Comparison of ENCODE assay signal across 14 cellular contexts in genomic region chr16:87918314-87918713, GRCh38. TPM values are rescaled to one million over a fixed set of nuclear protein-coding genes. Genes with fewer than 3 reads are reported as not detected.
DNase-seq lines count a peak whose midpoint lies in the region; ATAC-seq, FAIRE-seq and TF ChIP-seq lines count a peak whose summit lies in the region.
"Had no signal": no experiment of that assay in that cellular context is flagged by ENCODE, and none has a peak within 500 bp of the region (broad histone marks: within the 10 kb centered on the region; RNA-seq: fewer than 3 reads in every experiment).

No MANE protein-coding gene starts in this region.

- no peak for FAIRE-seq in H1 (lab: Jason Lieb, UNC)

- H2BK20ac ChIP-seq in H1 (ENCODE audit: low read length): no peak overlapping the region

- ATAC-seq in HG03159 (IDR thresholded peaks at IDR 0.05; ENCODE audit: unreplicated experiment): no peak
- ATAC-seq: left lobe of liver had no signal

- no peak overlapping the region for H2BK5ac ChIP-seq in H1 (ENCODE audit: low read depth, low read length)

- 0 out of 2 replicates have a peak overlapping the region, but pooled peaks have one; percentile 18 for H2AFZ ChIP-seq in H1 (ENCODE audit: low read length)

- H3K36me3 ChIP-seq in H1 (ENCODE audit: control insufficient read depth in 2 of 4, insufficient read depth in 4 of 4, low read length in 3 of 4): no peaks in the 10 kb centered on the region

- no peak overlapping the region for H2BK12ac ChIP-seq in H1 (ENCODE audit: low read depth, low read length)

- no peak overlapping the region for H4K91ac ChIP-seq in H1 (replicated peaks; ENCODE audit: insufficient read length, low read length)

- CTCF ChIA-PET in H1 (lab: Charles Lee; ENCODE audit: partially characterized antibody): interaction anchor here (0.6 to 1.8 kb wide), 7 partner anchors 8 to 184 kb away, joined by 3 to 7 read pairs (median 4); no protein-coding TSS in a partner anchor

- no peak overlapping the region for H3K23ac ChIP-seq in H1 (ENCODE audit: insufficient read length)

- WGBS in H1 (ENCODE audit: extremely low coverage in 1 of 2, insufficient coverage in 1 of 2, insufficient read length in 1 of 2, insufficient replicate concordance in 2 of 2, low coverage in 1 of 2, low lambda C conversion rate in 2 of 2, missing lambda C conversion rate in 1 of 2), 2 experiments: 89% methylated on average over 7 of the region's 15 CpGs; no CpG with 5 or more reads in 1 of the 2 experiments

- no peak overlapping the region for H2BK15ac ChIP-seq in H1 (ENCODE audit: low read length)

- H4K8ac ChIP-seq in H1 (ENCODE audit: extremely low read depth, insufficient read depth, low read length): no peak overlapping the region

- peak overlapping the region; percentile 4 for H3K4me3 ChIP-seq in AG09309 (ENCODE audit: control insufficient read depth, low read depth, low read length)
- H3K4me3 ChIP-seq in HFF-Myc (replicated peaks; ENCODE audit: low read depth, low read length): 0 out of 2 replicates have a peak overlapping the region, but pooled peaks have one; percentile 4
- no peak overlapping the region for H3K4me3 ChIP-seq in H1 (ENCODE audit: extremely low read depth in 1 of 4, insufficient read depth in 2 of 4, low read depth in 3 of 4, low read length in 4 of 4)

- H3K14ac ChIP-seq in H1 (ENCODE audit: insufficient read length): no peak overlapping the region

- no peak for TF ChIP-seq RAD21 in H1 (IDR thresholded peaks at IDR 0.05 in 1 of 2, conservative IDR thresholded peaks at IDR 0.05 in 1 of 2; ENCODE audit: low read depth in 2 of 2, low read length in 2 of 2)

- H3K4ac ChIP-seq in H1 (replicated peaks; ENCODE audit: insufficient read length, low read depth, low read length): no peak overlapping the region

- no peaks in the 10 kb centered on the region for H3K79me2 ChIP-seq in H1 (ENCODE audit: control insufficient read depth in 1 of 2, insufficient read depth in 2 of 2, low read length in 2 of 2)

- H3K27ac ChIP-seq in H1 (ENCODE audit: low read depth, low read length): no peak overlapping the region

- H3K4me2 ChIP-seq in H1 (ENCODE audit: insufficient read depth in 1 of 2, low read depth in 2 of 2, low read length in 2 of 2): no peak overlapping the region

- DNase-seq in AG09309 (ENCODE audit: low read depth) (no peak), HFF-Myc (ENCODE audit: extremely low read depth, low read depth) (no peak), H1 (ENCODE audit: low read depth in 1 of 2, low spot score in 2 of 2) (no peak), posterior vena cava (ENCODE audit: low spot score) (peak; percentile 92), NCI-H345 (lab: John Stamatoyannopoulos, UW) (no peak), GF-D8 (lab: John Stamatoyannopoulos, UW) (no peak)
- DNase-seq in activated CD4-positive, alpha-beta T cell treated with anti-CD3 and anti-CD28 coated beads for 1 hour: no peak
- DNase-seq: activated CD4-positive, alpha-beta T cell treated with anti-CD3 and anti-CD28 coated beads for 48 hours; activated naive CD8-positive, alpha-beta T cell treated with anti-CD3 and anti-CD28 coated beads for 36 hours; NCI-H2081 had no signal

- H4K5ac ChIP-seq in H1 (ENCODE audit: insufficient read length, low read depth, low read length): no peak overlapping the region

- POLR2A ChIA-PET in H1 (lab: Charles Lee; ENCODE audit: partially characterized antibody): no interaction called here

- no peaks in the 10 kb centered on the region for H3K9me3 ChIP-seq in H1 (ENCODE audit: insufficient read depth in 2 of 2, low read depth in 1 of 2, low read length in 1 of 2)

- no peak overlapping the region for H2AK5ac ChIP-seq in H1 (ENCODE audit: low read depth, low read length)

- peaks cover 0 to 3% of the 10 kb centered on the region in 2 experiments for H4K20me1 ChIP-seq in H1 (replicated peaks in 1 of 2; ENCODE audit: control insufficient read depth in 1 of 2, insufficient read depth in 2 of 2, low read length in 2 of 2)

- no peaks in the 10 kb centered on the region for H3K79me1 ChIP-seq in H1 (ENCODE audit: low read depth, low read length)

- H3K18ac ChIP-seq in H1 (ENCODE audit: extremely low read depth, low read length): no peak overlapping the region

- no peak overlapping the region for H3K56ac ChIP-seq in H1 (replicated peaks; ENCODE audit: insufficient read length, low read depth, low read length)

- H3K27me3 ChIP-seq in H1 (replicated peaks in 1 of 4; ENCODE audit: control insufficient read depth in 3 of 4, extremely low read depth in 1 of 4, insufficient read depth in 3 of 4, low read length in 3 of 4): no peaks in the 10 kb centered on the region

- TF ChIP-seq POLR2A in H1 (IDR thresholded peaks at IDR 0.05; ENCODE audit: control extremely low read depth in 1 of 2, low read depth in 2 of 2, low read length in 2 of 2): no peak

- H2BK120ac ChIP-seq in H1 (replicated peaks; ENCODE audit: low read depth, low read length): no peak overlapping the region

- no peak overlapping the region for H3K9ac ChIP-seq in H1 (replicated peaks in 1 of 4; ENCODE audit: extremely low read depth in 1 of 4, low read depth in 3 of 4, low read length in 3 of 4)

- TF ChIP-seq EP300 in H1 (IDR thresholded peaks at IDR 0.05; ENCODE audit: borderline replicate concordance in 1 of 2, low read depth in 2 of 2, low read length in 2 of 2): no peak

- no peaks in the 10 kb centered on the region for H3K23me2 ChIP-seq in H1 (ENCODE audit: low read depth, low read length)

- H3K4me1 ChIP-seq in H1 (replicated peaks in 1 of 4; ENCODE audit: control insufficient read depth in 3 of 4, insufficient read depth in 4 of 4, low read length in 3 of 4): peaks cover 0 to 4% (median 0%) of the 10 kb centered on the region in 4 experiments; a peak in 2 of 7 replicates

- TF ChIP-seq CTCF in AG09309 (IDR thresholded peaks at IDR 0.05; ENCODE audit: control insufficient read depth, insufficient read depth, low read depth, low read length, missing control alignments): no peak
- no peak for TF ChIP-seq CTCF in HFF-Myc (IDR thresholded peaks at IDR 0.05; ENCODE audit: low read depth, low read length, missing control alignments)
- TF ChIP-seq CTCF in H1 (IDR thresholded peaks at IDR 0.05; ENCODE audit: control extremely low read depth in 1 of 3, insufficient read depth in 1 of 3, low read depth in 1 of 3, low read length in 3 of 3): no peak

- intact Hi-C loops in posterior vena cava (cut with DNase I): no loop called here

TF ChIP-seq in H1, 55 proteins besides CTCF, POLR2A, EP300 and RAD21 (continues in another document):
- TF ChIP-seq SIRT6 (IDR thresholded peaks at IDR 0.05; ENCODE audit: low read length) (no peak), SRF (IDR thresholded peaks at IDR 0.05; ENCODE audit: low read depth, low read length) (no peak), CHD2 (IDR thresholded peaks at IDR 0.05; ENCODE audit: low read length) (no peak)

RNA-seq across cellular contexts. Expression of gene CA5A, which starts 18.0 kb away (rescaled TPM):
- not detected in 2 replicates for total RNA-seq in H1 (2021; fragmentation: NEBNext Ultra II Directional; extraction: Animal tissue kit (Norgen Biotek cat#: 25700))
- not detected in 2 replicates for polyA plus RNA-seq in H1 (2011; rRNA removed)
- polyA plus RNA-seq in H1 (2011; cell fraction: cytosol; rRNA removed): not detected
- polyA plus RNA-seq in H1 (2011; cell fraction: nucleus; rRNA removed): not detected
- not detected in 4 replicates for polyA plus RNA-seq in H1 (2012, experiment 1 of 2)
- not detected for polyA plus RNA-seq in H1 (2012, experiment 2 of 2)
- under 0.01 TPM for polyA plus RNA-seq in H1 (2013, experiment 1 of 2)
- not detected for polyA plus RNA-seq in H1 (2013, experiment 2 of 2)
- not detected in 2 replicates for polyA minus RNA-seq in H1 (2011; rRNA and poly(A)+ RNA removed)
- polyA minus RNA-seq in H1 (2011; cell fraction: cytosol; rRNA and poly(A)+ RNA removed): not detected
- polyA minus RNA-seq in H1 (2011; cell fraction: nucleus; rRNA and poly(A)+ RNA removed): not detected
- not detected for total RNA-seq in posterior vena cava
- total RNA-seq: activated naive CD8-positive, alpha-beta T cell treated with anti-CD3 and anti-CD28 coated beads for 36 hours; chondrocyte; Right ventricle myocardium superior had no signal

RNA-seq across cellular contexts. Expression of gene BANP, which starts 32.9 kb away (rescaled TPM):
- total RNA-seq in H1 (2021; fragmentation: NEBNext Ultra II Directional; extraction: Animal tissue kit (Norgen Biotek cat#: 25700)): 39.3 and 39.8 TPM in 2 replicates
- 25.8 and 29.0 TPM in 2 replicates for polyA plus RNA-seq in H1 (2011; rRNA removed)
- 33.5 TPM for polyA plus RNA-seq in H1 (2011; cell fraction: cytosol; rRNA removed)
- polyA plus RNA-seq in H1 (2011; cell fraction: nucleus; rRNA removed): 65.3 TPM
- polyA plus RNA-seq in H1 (2012, experiment 1 of 2): 20.1 to 25.9 TPM (median 23.8 TPM) in 4 replicates
- polyA plus RNA-seq in H1 (2012, experiment 2 of 2): 21.4 TPM
- polyA plus RNA-seq in H1 (2013, experiment 1 of 2): 20.6 TPM
- 21.1 TPM for polyA plus RNA-seq in H1 (2013, experiment 2 of 2)
- polyA minus RNA-seq in H1 (2011; rRNA and poly(A)+ RNA removed): 45.5 and 52.3 TPM in 2 replicates
- 25.0 TPM for polyA minus RNA-seq in H1 (2011; cell fraction: cytosol; rRNA and poly(A)+ RNA removed)
- 52.7 TPM for polyA minus RNA-seq in H1 (2011; cell fraction: nucleus; rRNA and poly(A)+ RNA removed)
- 10 to 100 TPM; 14.7 to 20.9 TPM for total RNA-seq in posterior vena cava

RNA-seq across cellular contexts. Expression of gene SLC7A5, which starts 49.0 kb away (rescaled TPM):
- 327 and 341 TPM in 2 replicates for total RNA-seq in H1 (2021; fragmentation: NEBNext Ultra II Directional; extraction: Animal tissue kit (Norgen Biotek cat#: 25700))
- 68.2 and 161 TPM in 2 replicates for polyA plus RNA-seq in H1 (2011; rRNA removed)
- 65.1 TPM for polyA plus RNA-seq in H1 (2011; cell fraction: cytosol; rRNA removed)
- polyA plus RNA-seq in H1 (2011; cell fraction: nucleus; rRNA removed): 122 TPM
- 126 to 176 TPM (median 151 TPM) in 4 replicates for polyA plus RNA-seq in H1 (2012, experiment 1 of 2)
- polyA plus RNA-seq in H1 (2012, experiment 2 of 2): 202 TPM
- 316 TPM for polyA plus RNA-seq in H1 (2013, experiment 1 of 2)
- polyA plus RNA-seq in H1 (2013, experiment 2 of 2): 381 TPM
- 34.4 and 63.7 TPM in 2 replicates for polyA minus RNA-seq in H1 (2011; rRNA and poly(A)+ RNA removed)
- polyA minus RNA-seq in H1 (2011; cell fraction: cytosol; rRNA and poly(A)+ RNA removed): 84.2 TPM
- polyA minus RNA-seq in H1 (2011; cell fraction: nucleus; rRNA and poly(A)+ RNA removed): 42.4 TPM
- 10 to 100 TPM; 13.6 to 17.7 TPM for total RNA-seq in posterior vena cava

Comparison
In these comparisons a context has a peak if more than half of its experiments do, and no peak if none do; other contexts are left out.
1. H3K4me3 ChIP-seq: peak in AG09309 (single experiment) and HFF-Myc (single experiment); none in H1 (0 of 4).
2. RNA of gene SLC7A5, which starts 49.0 kb away (total RNA-seq): 327 to 341 TPM in H1; 13.6 to 17.7 TPM in posterior vena cava; every median in the first group is over 10 times any median in the second.